ENCODE assay signal across 8 cellular contexts in the genomic region with DNA sequence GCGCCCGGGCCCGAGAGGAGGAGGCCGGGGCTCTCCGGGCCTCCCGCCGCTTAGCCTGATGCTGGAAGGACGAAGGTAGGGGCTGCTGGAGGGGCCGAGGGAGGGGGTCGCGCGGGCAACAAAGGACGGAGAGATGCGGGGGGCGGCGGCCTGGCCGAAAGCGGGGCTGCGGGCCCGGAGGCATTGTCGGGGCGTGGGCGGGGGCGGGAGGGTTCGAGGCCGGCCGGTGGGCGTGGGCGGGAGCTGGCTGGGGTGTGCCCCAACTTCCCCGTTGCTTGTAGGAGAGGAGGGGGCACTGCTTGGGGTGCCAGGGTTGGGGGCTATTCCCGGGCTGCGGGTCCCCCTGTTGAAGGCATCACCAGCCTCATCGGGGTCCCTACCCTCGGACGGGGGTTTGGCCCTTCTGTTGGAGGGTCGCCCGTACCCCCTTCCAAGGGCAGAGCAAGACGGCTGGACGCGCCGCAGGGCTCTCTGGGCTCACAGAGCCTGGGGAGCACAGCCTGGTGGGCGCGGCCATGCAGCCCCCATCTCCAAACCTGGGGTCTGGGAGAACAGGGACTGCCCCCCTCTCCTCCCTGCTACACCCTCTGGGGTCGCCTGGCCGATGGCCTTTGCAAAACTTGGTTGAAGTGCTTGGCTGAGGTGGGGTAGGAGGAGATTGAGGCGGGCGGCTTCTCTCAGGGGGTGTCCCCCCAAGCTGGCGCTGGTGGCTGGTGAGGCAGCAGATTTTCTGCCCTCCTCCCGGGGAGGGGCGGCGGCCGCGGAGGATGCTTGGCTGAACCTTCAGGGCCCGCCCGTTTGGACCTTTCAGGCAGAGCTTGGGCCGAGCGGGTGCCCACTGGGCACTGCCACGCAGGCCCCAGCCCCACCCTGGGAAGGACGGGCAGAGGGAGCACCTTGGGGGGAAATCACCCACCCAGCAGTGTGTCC. TPM values are rescaled to one million over a fixed set of nuclear protein-coding genes. Genes with fewer than 3 reads are reported as not detected.
A peak's percentile ranks its signal among the peaks of the same experiment; 100 is the strongest.
DNase-seq lines count a peak whose midpoint lies in the region; ATAC-seq and TF ChIP-seq lines count a peak whose summit lies in the region.

No MANE protein-coding gene starts in this region.

- H3K27ac ChIP-seq in esophagus (ENCODE audit: low read depth in 2 of 2, low read length in 1 of 2) = peak overlapping the region; percentile 40 to 65
- H3K27ac ChIP-seq in naive thymus-derived CD4-positive, alpha-beta T cell (ENCODE audit: low read depth, low read length) = peak overlapping the region; percentile 39
- peak overlapping the region; percentile 72 to 84 for H3K27ac ChIP-seq in uterus

- peak in 1 of 2 donors; percentile 9 for TF ChIP-seq POLR2A in uterus (IDR thresholded peaks at IDR 0.05)

- H3K27me3 ChIP-seq in esophagus (ENCODE audit: control insufficient read depth in 1 of 2, insufficient read depth in 2 of 2, low read length in 2 of 2) (no peaks in the 10 kb centered on the region), uterus (no peaks in the 10 kb centered on the region)
- H3K27me3 ChIP-seq in naive thymus-derived CD4-positive, alpha-beta T cell (ENCODE audit: control insufficient read depth in 2 of 2, insufficient read depth in 2 of 2, low read length in 2 of 2) = no peaks in the 10 kb centered on the region

- intact Hi-C loops in naive thymus-derived CD4-positive, alpha-beta T cell (cut with micrococcal nuclease) = loop anchor here (1.0 to 10.0 kb wide), 6 partner anchors 20 to 195 kb away; a partner anchor contains a TSS
- intact Hi-C loops in uterus (cut with DNase I; ENCODE audit: low total_unique reads) = no loop called here

- WGBS in esophagus, 2 donors = 1% methylated on average over 50 to 59 of the region's 59 CpGs

- H3K4me3 ChIP-seq in HFF-Myc (replicated peaks; ENCODE audit: low read depth, low read length) (peak overlapping the region; percentile 74), esophagus (ENCODE audit: low read depth in 1 of 2, low read length in 2 of 2) (peak overlapping the region; percentile 70), uterus (peak overlapping the region; percentile 46 to 98)
- peak overlapping the region; percentile 47 for H3K4me3 ChIP-seq in naive thymus-derived CD4-positive, alpha-beta T cell (ENCODE audit: low read length)

- H3K27ac Mint-ChIP-seq in activated CD8-positive, alpha-beta T cell treated with anti-CD3 and anti-CD28 coated beads, Interleukin-2, amount 10 ng/mL, durations not matched to agents 7 days and 5 days = no peak overlapping the region
- H3K27ac Mint-ChIP-seq in naive thymus-derived CD4-positive, alpha-beta T cell = no peak overlapping the region

- H3K27me3 Mint-ChIP-seq in activated CD8-positive, alpha-beta T cell treated with anti-CD3 and anti-CD28 coated beads, Interleukin-2, amount 10 ng/mL, durations not matched to agents 7 days and 5 days (ENCODE audit: low read depth) = peaks cover 40% of the 10 kb centered on the region
- peaks cover 0 to 39% (median 0%) of the 10 kb centered on the region in 5 donors for H3K27me3 Mint-ChIP-seq in naive thymus-derived CD4-positive, alpha-beta T cell

- no peaks in the 10 kb centered on the region for H3K36me3 Mint-ChIP-seq in activated CD8-positive, alpha-beta T cell treated with anti-CD3 and anti-CD28 coated beads, Interleukin-2, amount 10 ng/mL, durations not matched to agents 7 days and 5 days (ENCODE audit: low read depth)
- no peaks in the 10 kb centered on the region for H3K36me3 Mint-ChIP-seq in naive thymus-derived CD4-positive, alpha-beta T cell

- DNase-seq in C1 segment of cervical spinal cord (lab: John Stamatoyannopoulos, UW) = peak in 12 of 14 donors; percentile 15 to 74 (median 56)
- DNase-seq in HFF-Myc (ENCODE audit: extremely low read depth, low read depth) = no peak
- peak; percentile 27 for DNase-seq in activated CD8-positive, alpha-beta T cell treated with anti-CD3 and anti-CD28 coated beads, Interleukin-2, amount 10 ng/mL, durations not matched to agents 7 days and 5 days
- peak in 5 of 9 donors; percentile 17 to 34 (median 30) for DNase-seq in naive thymus-derived CD4-positive, alpha-beta T cell
- peak; percentile 51 to 56 for DNase-seq in uterus

- TF ChIP-seq CTCF in HFF-Myc (IDR thresholded peaks at IDR 0.05; ENCODE audit: low read depth, low read length, missing control alignments) (no peak), uterus (IDR thresholded peaks at IDR 0.05) (no peak)

- H3K4me1 ChIP-seq in esophagus (ENCODE audit: control insufficient read depth in 2 of 2, insufficient read depth in 2 of 2, low read length in 1 of 2) (peaks cover 0 to 18% of the 10 kb centered on the region in 2 donors), uterus (peaks cover 3 to 8% of the 10 kb centered on the region in 2 donors)
- peaks cover 15 to 20% of the 10 kb centered on the region in 2 donors for H3K4me1 ChIP-seq in naive thymus-derived CD4-positive, alpha-beta T cell (ENCODE audit: control insufficient read depth in 2 of 2, insufficient read depth in 2 of 2, low read length in 2 of 2)

- H3K4me3 Mint-ChIP-seq in activated CD8-positive, alpha-beta T cell treated with anti-CD3 and anti-CD28 coated beads, Interleukin-2, amount 10 ng/mL, durations not matched to agents 7 days and 5 days = peak overlapping the region; percentile 38
- H3K4me3 Mint-ChIP-seq in naive thymus-derived CD4-positive, alpha-beta T cell = peak overlapping the region; percentile 20 to 89 (median 52)

- POLR2A ChIA-PET in activated CD8-positive, alpha-beta T cell treated with anti-CD3 and anti-CD28 coated beads, Interleukin-2, amount 10 ng/mL, durations not matched to agents 7 days and 5 days (lab: Charles Lee) = interaction anchor here (0.6 to 1.5 kb wide), 3 partner anchors 21 to 210 kb away, joined by 3 to 4 read pairs (median 4); a partner anchor contains a TSS
- POLR2A ChIA-PET in naive thymus-derived CD4-positive, alpha-beta T cell (lab: Charles Lee) = interaction anchor here (2.2 kb wide), 1 partner anchor 20 kb away, joined by 14 read pairs; no protein-coding TSS in a partner anchor

- no peaks in the 10 kb centered on the region for H3K9me3 Mint-ChIP-seq in activated CD8-positive, alpha-beta T cell treated with anti-CD3 and anti-CD28 coated beads, Interleukin-2, amount 10 ng/mL, durations not matched to agents 7 days and 5 days (ENCODE audit: insufficient read depth)
- no peaks in the 10 kb centered on the region for H3K9me3 Mint-ChIP-seq in naive thymus-derived CD4-positive, alpha-beta T cell

- H3K9me3 ChIP-seq in esophagus (ENCODE audit: control insufficient read depth in 2 of 2, insufficient read depth in 1 of 2, low read depth in 1 of 2, low read length in 1 of 2) (no peaks in the 10 kb centered on the region), uterus (no peaks in the 10 kb centered on the region)
- H3K9me3 ChIP-seq in naive thymus-derived CD4-positive, alpha-beta T cell (ENCODE audit: control insufficient read depth in 2 of 3, low read length in 3 of 3) = no peaks in the 10 kb centered on the region

- H3K36me3 ChIP-seq in esophagus (ENCODE audit: control insufficient read depth in 2 of 2, insufficient read depth in 2 of 2, low read length in 1 of 2) = no peaks in the 10 kb centered on the region
- H3K36me3 ChIP-seq in naive thymus-derived CD4-positive, alpha-beta T cell (ENCODE audit: control insufficient read depth in 2 of 3, insufficient read depth in 3 of 3, low read length in 3 of 3) = no peaks in the 10 kb centered on the region
- H3K36me3 ChIP-seq in uterus = no peaks in the 10 kb centered on the region

- CTCF ChIA-PET in activated CD8-positive, alpha-beta T cell treated with anti-CD3 and anti-CD28 coated beads, Interleukin-2, amount 10 ng/mL, durations not matched to agents 7 days and 5 days (lab: Charles Lee) = interaction anchor here (1.9 to 2.3 kb wide), 2 partner anchors 19 to 111 kb away, joined by 6 to 7 read pairs; no protein-coding TSS in a partner anchor
- CTCF ChIA-PET in naive thymus-derived CD4-positive, alpha-beta T cell (lab: Charles Lee) = no interaction called here

- peak; percentile 8 for ATAC-seq in activated CD8-positive, alpha-beta T cell treated with anti-CD3 and anti-CD28 coated beads, Interleukin-2, amount 10 ng/mL, durations not matched to agents 7 days and 5 days
- peak; percentile 47 for ATAC-seq in naive thymus-derived CD4-positive, alpha-beta T cell
- no peak for ATAC-seq in HG02610 (IDR thresholded peaks at IDR 0.05; ENCODE audit: unreplicated experiment)
- no peak for ATAC-seq in GM21390 (IDR thresholded peaks at IDR 0.05; ENCODE audit: unreplicated experiment)

- peaks cover 27% of the 10 kb centered on the region for H3K4me1 Mint-ChIP-seq in activated CD8-positive, alpha-beta T cell treated with anti-CD3 and anti-CD28 coated beads, Interleukin-2, amount 10 ng/mL, durations not matched to agents 7 days and 5 days (ENCODE audit: low read depth)
- peaks cover 13 to 24% (median 18%) of the 10 kb centered on the region in 7 donors for H3K4me1 Mint-ChIP-seq in naive thymus-derived CD4-positive, alpha-beta T cell

RNA-seq across cellular contexts. Expression of a gene that starts 0.7 kb away (rescaled TPM):
- total RNA-seq in activated CD8-positive, alpha-beta T cell treated with anti-CD3 and anti-CD28 coated beads, Interleukin-2, amount 10 ng/mL, durations not matched to agents 7 days and 5 days = 1 to 10 TPM; 1.5 to 1.7 TPM
- polyA plus RNA-seq in esophagus = 1 to 10 TPM; 5.5 to 6.3 TPM
- 10 to 100 TPM in 1 of 5 experiments, 1 to 10 TPM in 4; 1.1 to 11.4 (median 3.1) TPM for total RNA-seq in naive thymus-derived CD4-positive, alpha-beta T cell
- polyA plus RNA-seq in naive thymus-derived CD4-positive, alpha-beta T cell = under 1 TPM; 0.02 to 0.61 TPM
- 10 to 100 TPM; 20.3 to 41.8 (median 28.4) TPM for total RNA-seq in uterus

RNA-seq across cellular contexts. Expression of a gene that starts 35.7 kb away (rescaled TPM):
- 10 to 100 TPM; 69.5 to 76.5 TPM for total RNA-seq in activated CD8-positive, alpha-beta T cell treated with anti-CD3 and anti-CD28 coated beads, Interleukin-2, amount 10 ng/mL, durations not matched to agents 7 days and 5 days
- 10 to 100 TPM; 20.0 to 26.7 TPM for polyA plus RNA-seq in esophagus
- 10 to 100 TPM; 12.0 to 51.7 (median 15.2) TPM for total RNA-seq in naive thymus-derived CD4-positive, alpha-beta T cell
- polyA plus RNA-seq in naive thymus-derived CD4-positive, alpha-beta T cell = 10 to 100 TPM; 21.4 to 23.7 TPM
- total RNA-seq in uterus = 10 to 100 TPM in 3 of 4 donors, 1 to 10 TPM in 1; 4.9 to 31.4 (median 19.2) TPM

Comparison
In these comparisons a context has a peak if more than half of its experiments do, and no peak if none do; other contexts are left out.
1. ATAC-seq: peak in activated CD8-positive, alpha-beta T cell treated with anti-CD3 and anti-CD28 coated beads, Interleukin-2, amount 10 ng/mL, durations not matched to agents 7 days and 5 days (single experiment) and naive thymus-derived CD4-positive, alpha-beta T cell (single experiment); none in HG02610 (single experiment) and GM21390 (single experiment).
2. Peak in every context shown above with its lines, with median percentiles within 50 percentile points of each other: H3K4me3 ChIP-seq and H3K27ac ChIP-seq.